ENCODE assay signal across 8 cellular contexts in genomic region chr20:56995635-56996075, GRCh38.
A peak's percentile ranks its signal among the peaks of the same experiment; 100 is the strongest.
DNase-seq lines count a peak whose midpoint lies in the region; TF ChIP-seq lines count a peak whose summit lies in the region.

No MANE protein-coding gene starts in this region.

- peaks cover 18% of the 10 kb centered on the region; the same call in 1 of the 2 replicates for H3K27me3 ChIP-seq in SK-N-SH (ENCODE audit: insufficient read depth)

- TF ChIP-seq CTCF in GM12875 (IDR thresholded peaks at IDR 0.05; ENCODE audit: borderline replicate concordance, insufficient read depth, low read depth, low read length) (peak; percentile 66), SK-N-SH (IDR thresholded peaks at IDR 0.05) (peak; percentile 59)

- no peak overlapping the region for H3K9ac ChIP-seq in SK-N-SH

- H3K9me3 Mint-ChIP-seq in T-helper 2 cell treated with Interferon-gamma antibody and Interleukin-4, amounts not matched to agents 5 μg/mL and 100 μg/mL, for 36 hours: no peaks in the 10 kb centered on the region

- H3K9me2 ChIP-seq in SK-N-SH: no peaks in the 10 kb centered on the region

- H2AFZ ChIP-seq in SK-N-SH (ENCODE audit: low read depth): no peak overlapping the region

- no peak overlapping the region for H3K27ac ChIP-seq in SK-N-SH (ENCODE audit: low read depth in 2 of 2, low read length in 1 of 2)

- CTCF ChIA-PET in SK-N-SH (lab: Yijun Ruan, JAX): interaction anchor here (1.0 to 5.7 kb wide), 20 partner anchors 8 to 457 kb away, joined by 3 to 47 read pairs (median 4); no protein-coding TSS in a partner anchor

- no peaks in the 10 kb centered on the region for H3K79me2 ChIP-seq in SK-N-SH (ENCODE audit: insufficient read depth)

- no peaks in the 10 kb centered on the region for H3K36me3 Mint-ChIP-seq in T-helper 2 cell treated with Interferon-gamma antibody and Interleukin-4, amounts not matched to agents 5 μg/mL and 100 μg/mL, for 36 hours (ENCODE audit: low read depth)

- no peak for TF ChIP-seq EP300 in SK-N-SH (IDR thresholded peaks at IDR 0.05; ENCODE audit: borderline replicate concordance in 1 of 2, low read depth in 1 of 2, low read length in 1 of 2)

- H3F3A ChIP-seq in SK-N-SH (replicated peaks; ENCODE audit: insufficient read depth): no peaks in the 10 kb centered on the region

- no peaks in the 10 kb centered on the region for H3K27me3 Mint-ChIP-seq in T-helper 2 cell treated with Interferon-gamma antibody and Interleukin-4, amounts not matched to agents 5 μg/mL and 100 μg/mL, for 36 hours (ENCODE audit: low read depth)

- DNase-seq in AG20443 (ENCODE audit: low spot score) (peak; percentile 58), SK-N-SH (peak; percentile 59), iPS-NIHi11 (ENCODE audit: low spot score) (peak; percentile 93), glomerular visceral epithelial cell (ENCODE audit: extremely low spot score) (no peak), DMS114 treated with DMSO at 0.1 percent for 48 hours (lab: John Stamatoyannopoulos, UW; ENCODE audit: unreplicated experiment) (no peak)
- no peak for DNase-seq in T-helper 2 cell treated with Interferon-gamma antibody and Interleukin-4, amounts not matched to agents 5 μg/mL and 100 μg/mL, for 36 hours (ENCODE audit: low spot score)
- DNase-seq in activated CD4-positive, CD25-positive, alpha-beta regulatory T cell treated with anti-CD3 and anti-CD28 coated beads, Interleukin-2, amount 50 U/mL, for 72 hours: no peak

- POLR2A ChIA-PET in SK-N-SH (lab: Yijun Ruan, JAX): no interaction called here

- H3K4me3 Mint-ChIP-seq in T-helper 2 cell treated with Interferon-gamma antibody and Interleukin-4, amounts not matched to agents 5 μg/mL and 100 μg/mL, for 36 hours: no peak overlapping the region

- 17% methylated on average over 11 of the region's 12 CpGs for WGBS in SK-N-SH (ENCODE audit: low lambda C conversion rate)

- H3K9me3 ChIP-seq in SK-N-SH: no peaks in the 10 kb centered on the region

- H3K36me3 ChIP-seq in SK-N-SH (replicated peaks in 1 of 2; ENCODE audit: control insufficient read depth in 1 of 2, insufficient read depth in 2 of 2, low read length in 1 of 2): no peaks in the 10 kb centered on the region

- no peaks in the 10 kb centered on the region for H3K4me1 ChIP-seq in SK-N-SH (ENCODE audit: control insufficient read depth in 1 of 2, insufficient read depth in 2 of 2, low read depth in 1 of 2, low read length in 1 of 2)

- peak; percentile 30 for TF ChIP-seq RAD21 in SK-N-SH (IDR thresholded peaks at IDR 0.05; ENCODE audit: low read length)

- H3K27ac Mint-ChIP-seq in T-helper 2 cell treated with Interferon-gamma antibody and Interleukin-4, amounts not matched to agents 5 μg/mL and 100 μg/mL, for 36 hours: no peak overlapping the region

- no peaks in the 10 kb centered on the region for H3K4me1 Mint-ChIP-seq in T-helper 2 cell treated with Interferon-gamma antibody and Interleukin-4, amounts not matched to agents 5 μg/mL and 100 μg/mL, for 36 hours (ENCODE audit: low read depth)

- no peak overlapping the region for H3K4me2 ChIP-seq in SK-N-SH

- H3K4me3 ChIP-seq in GM12875 (ENCODE audit: low read depth, low read length) (no peak overlapping the region), SK-N-SH (ENCODE audit: low read depth in 2 of 2, low read length in 1 of 2) (peak overlapping the region in 1 of 2 experiments; percentile 12; a peak in 1 of 4 replicates)

- no peaks in the 10 kb centered on the region for H4K20me1 ChIP-seq in SK-N-SH (ENCODE audit: insufficient read depth)

TF ChIP-seq in SK-N-SH, 30 proteins besides CTCF, POLR2A, EP300 and RAD21:
- TF ChIP-seq SMC3 (IDR thresholded peaks at IDR 0.05; ENCODE audit: low read depth, low read length): peak; percentile 44
- TF ChIP-seq TCF12 (IDR thresholded peaks at IDR 0.05): no peak
- no peak for TF ChIP-seq EZH2phosphoT487 (IDR thresholded peaks at IDR 0.05; ENCODE audit: borderline replicate concordance, low read depth)
TF ChIP-seq in SK-N-SH: peak in this region for 1.

Comparison
In these comparisons a context has a peak if more than half of its experiments do, and no peak if none do; other contexts are left out.
1. DNase-seq: peak in AG20443 (single experiment), SK-N-SH (single experiment) and iPS-NIHi11 (single experiment); none in glomerular visceral epithelial cell (single experiment), T-helper 2 cell treated with Interferon-gamma antibody and Interleukin-4, amounts not matched to agents 5 μg/mL and 100 μg/mL, for 36 hours (single experiment), activated CD4-positive, CD25-positive, alpha-beta regulatory T cell treated with anti-CD3 and anti-CD28 coated beads, Interleukin-2, amount 50 U/mL, for 72 hours (single experiment) and DMS114 treated with DMSO at 0.1 percent for 48 hours (single experiment).